In genomic region chr7:148505955-148506354, GRCh38 we compare ENCODE assay signal across 24 cellular contexts.
DNase-seq lines count a peak whose midpoint lies in the region; ATAC-seq, FAIRE-seq and TF ChIP-seq lines count a peak whose summit lies in the region.
"Had no signal": no experiment of that assay in that cellular context is flagged by ENCODE, and none has a peak within 500 bp of the region (broad histone marks: within the 10 kb centered on the region; RNA-seq: fewer than 3 reads in every experiment).

No MANE protein-coding gene starts in this region.

- TF ChIP-seq CTCF in OCI-LY7 (conservative IDR thresholded peaks at IDR 0.05; ENCODE audit: low read length) (no peak), GM12878 (IDR thresholded peaks at IDR 0.05 in 2 of 3, conservative IDR thresholded peaks at IDR 0.05 in 1 of 3; ENCODE audit: control insufficient read depth in 2 of 3, extremely low read depth in 1 of 3, insufficient read depth in 1 of 3, low read depth in 3 of 3, low read length in 3 of 3) (no peak), GM10248 (IDR thresholded peaks at IDR 0.05; ENCODE audit: control extremely low read depth, extremely low read depth, low read depth, missing control alignments) (no peak)

- H3K79me2 ChIP-seq in OCI-LY7 (ENCODE audit: insufficient read depth, low read depth, low read length) (no peaks in the 10 kb centered on the region), GM12878 (ENCODE audit: control insufficient read depth, insufficient read depth, low read length) (no peaks in the 10 kb centered on the region)

- no peaks in the 10 kb centered on the region for H3K36me3 Mint-ChIP-seq in activated T-cell treated with anti-CD3 and anti-CD28 coated beads, Interleukin-2, amount 50 U/mL, for 24 hours (ENCODE audit: low read depth)
- H3K36me3 Mint-ChIP-seq in activated T-cell treated with anti-CD3 and anti-CD28 coated beads, Interleukin-2, amount 50 U/mL, for 72 hours (ENCODE audit: insufficient read depth in 2 of 2) = no peaks in the 10 kb centered on the region
- no peaks in the 10 kb centered on the region for H3K36me3 Mint-ChIP-seq in stimulated activated memory B cell treated with anti-CD40 and anti-IgM and Interleukin-4, amounts not matched to agents 10 μg/mL and 1 μg/mL and 100 μg/mL, for 72 hours
- H3K36me3 Mint-ChIP-seq: CD4-positive, CD25-positive, alpha-beta regulatory T cell had no signal

- BruUV-seq in OCI-LY7 (replicated peaks; lab: Mats Ljungman, UMichigan) (no TSS peak), GM12878 (replicated peaks; lab: Mats Ljungman, UMichigan) (no TSS peak)

- no peak overlapping the region for H3K4me3 ChIP-seq in OCI-LY7 (ENCODE audit: low read depth, low read length, poor library complexity, severe bottlenecking)
- H3K4me3 ChIP-seq in GM12878 = no peak overlapping the region
- H3K4me3 ChIP-seq: BLaER1 had no signal

- H3K9me3 ChIP-seq in OCI-LY7 (ENCODE audit: low read length) (no peaks in the 10 kb centered on the region), GM12878 (replicated peaks; ENCODE audit: control insufficient read depth, insufficient read depth, low read length) (no peaks in the 10 kb centered on the region; the same call in 1 of the 3 replicates)
- H3K9me3 ChIP-seq: BLaER1 had no signal

- FAIRE-seq in GM12878 (lab: Jason Lieb, UNC) = no peak

- H3K27me3 Mint-ChIP-seq in activated T-cell treated with anti-CD3 and anti-CD28 coated beads, Interleukin-2, amount 50 U/mL, for 24 hours = peaks cover 12% of the 10 kb centered on the region
- peaks cover 28% of the 10 kb centered on the region for H3K27me3 Mint-ChIP-seq in activated T-cell treated with anti-CD3 and anti-CD28 coated beads, Interleukin-2, amount 50 U/mL, for 72 hours (ENCODE audit: low read depth)
- no peaks in the 10 kb centered on the region for H3K27me3 Mint-ChIP-seq in stimulated activated memory B cell treated with anti-CD40 and anti-IgM and Interleukin-4, amounts not matched to agents 10 μg/mL and 1 μg/mL and 100 μg/mL, for 72 hours

- no peak for DNase-seq in activated T-cell treated with anti-CD3 and anti-CD28 coated beads, Interleukin-2, amount 50 U/mL, for 24 hours
- no peak for DNase-seq in activated T-cell treated with anti-CD3 and anti-CD28 coated beads, Interleukin-2, amount 50 U/mL, for 72 hours
- DNase-seq in OCI-LY7 (ENCODE audit: low spot score) = no peak
- DNase-seq in GM12878 (ENCODE audit: low read depth, low spot score) = no peak
- no peak for DNase-seq in GM10248 (ENCODE audit: extremely low spot score)
- no peak for DNase-seq in NCI-H446 (lab: John Stamatoyannopoulos, UW)
- no peak for DNase-seq in inferior parietal cortex (ENCODE audit: extremely low spot score)
- DNase-seq: CD4-positive, CD25-positive, alpha-beta regulatory T cell; DMS153; DND-41; KBM-7; MM.1S; NCI-H1417; NCI-H1694; NCI-H2029 treated with DMSO at 0.1 percent for 48 hours; NCI-H2227 treated with DMSO at 0.1 percent for 48 hours; NCI-H510A; NCI-H69; NK-92 treated with Interleukin-12 subunit alpha and Interleukin-12 subunit beta, amount 100 ng/mL, for 24 hours; SHP77 had no signal

- SMC1A ChIA-PET in GM12878 (lab: Charles Lee; ENCODE audit: uncharacterized antibody, unreplicated experiment) = interaction anchor here (0.8 to 5.0 kb wide), 4 partner anchors 14 to 457 kb away, joined by 3 to 17 read pairs (median 6); no protein-coding TSS in a partner anchor

- no peak for TF ChIP-seq POLR2A in GM12878 (IDR thresholded peaks at IDR 0.05; ENCODE audit: low read depth, low read length)

- no peak overlapping the region for H3K9ac ChIP-seq in GM12878 (ENCODE audit: control insufficient read depth, insufficient read depth, low read length)
- H3K9ac ChIP-seq: BLaER1 had no signal

- H3K27ac ChIP-seq in OCI-LY7 (ENCODE audit: low read depth, low read length, poor library complexity, severe bottlenecking) (no peak overlapping the region), GM12878 (ENCODE audit: control insufficient read depth, insufficient read depth) (0 out of 2 replicates have a peak overlapping the region, but pooled peaks have one; percentile 58)
- H3K27ac ChIP-seq: BLaER1, RWPE1 had no signal

- no peaks in the 10 kb centered on the region for H4K20me1 ChIP-seq in OCI-LY7 (ENCODE audit: insufficient read depth, low read length)
- H4K20me1 ChIP-seq in GM12878 (ENCODE audit: control insufficient read depth, insufficient read depth) = no peaks in the 10 kb centered on the region
- H4K20me1 ChIP-seq: BLaER1 had no signal

- RAD21 ChIA-PET in GM12878 (lab: Charles Lee; ENCODE audit: unreplicated experiment) = interaction anchor here (0.8 to 1.1 kb wide), 3 partner anchors 21 to 560 kb away, joined by 3 to 5 read pairs (median 4); partner anchors contain the start of gene CUL1

- peaks cover 9% of the 10 kb centered on the region for H3K4me1 ChIP-seq in OCI-LY7 (ENCODE audit: insufficient read depth, low read length, poor library complexity, severe bottlenecking)
- peaks cover 48% of the 10 kb centered on the region for H3K4me1 ChIP-seq in GM12878 (ENCODE audit: control insufficient read depth, insufficient read depth, low read length)

- no peak for TF ChIP-seq RAD21 in GM12878 (IDR thresholded peaks at IDR 0.05; ENCODE audit: insufficient read depth, low read depth, low read length)

- in situ Hi-C loops in GM12878 (cut with MboI) = loop anchor here (5.0 kb wide), 1 partner anchor 456 kb away; no protein-coding TSS in a partner anchor

- peak overlapping the region; percentile 50 for H3K27ac Mint-ChIP-seq in activated T-cell treated with anti-CD3 and anti-CD28 coated beads, Interleukin-2, amount 50 U/mL, for 24 hours
- H3K27ac Mint-ChIP-seq in activated T-cell treated with anti-CD3 and anti-CD28 coated beads, Interleukin-2, amount 50 U/mL, for 72 hours = no peak overlapping the region
- peak overlapping the region; percentile 71 for H3K27ac Mint-ChIP-seq in stimulated activated memory B cell treated with anti-CD40 and anti-IgM and Interleukin-4, amounts not matched to agents 10 μg/mL and 1 μg/mL and 100 μg/mL, for 72 hours

- ATAC-seq in activated T-cell treated with anti-CD3 and anti-CD28 coated beads, Interleukin-2, amount 50 U/mL, for 72 hours (replicated peaks in 1 of 2) = no peak
- ATAC-seq in GM12878 = no peak
- no peak for ATAC-seq in stimulated activated memory B cell treated with anti-CD40 and anti-IgM and Interleukin-4, amounts not matched to agents 10 μg/mL and 1 μg/mL and 100 μg/mL, for 72 hours
- ATAC-seq: HCT116 had no signal

- H3K4me1 Mint-ChIP-seq in activated T-cell treated with anti-CD3 and anti-CD28 coated beads, Interleukin-2, amount 50 U/mL, for 24 hours (ENCODE audit: low read depth) = peaks cover 41% of the 10 kb centered on the region
- H3K4me1 Mint-ChIP-seq in activated T-cell treated with anti-CD3 and anti-CD28 coated beads, Interleukin-2, amount 50 U/mL, for 72 hours (ENCODE audit: low read depth) = peaks cover 47% of the 10 kb centered on the region
- peaks cover 62% of the 10 kb centered on the region for H3K4me1 Mint-ChIP-seq in stimulated activated memory B cell treated with anti-CD40 and anti-IgM and Interleukin-4, amounts not matched to agents 10 μg/mL and 1 μg/mL and 100 μg/mL, for 72 hours

- no peaks in the 10 kb centered on the region for H3K9me3 Mint-ChIP-seq in activated T-cell treated with anti-CD3 and anti-CD28 coated beads, Interleukin-2, amount 50 U/mL, for 24 hours
- H3K9me3 Mint-ChIP-seq in activated T-cell treated with anti-CD3 and anti-CD28 coated beads, Interleukin-2, amount 50 U/mL, for 72 hours = no peaks in the 10 kb centered on the region
- no peaks in the 10 kb centered on the region for H3K9me3 Mint-ChIP-seq in stimulated activated memory B cell treated with anti-CD40 and anti-IgM and Interleukin-4, amounts not matched to agents 10 μg/mL and 1 μg/mL and 100 μg/mL, for 72 hours
- H3K9me3 Mint-ChIP-seq: CD4-positive, CD25-positive, alpha-beta regulatory T cell had no signal

- POLR2A ChIA-PET in OCI-LY7 (lab: Charles Lee) (no interaction called here), GM12878 (lab: Charles Lee) (no interaction called here), GM10248 (lab: Yijun Ruan, JAX) (interaction anchor here (0.7 kb wide), 1 partner anchor 461 kb away, joined by 3 read pairs; no protein-coding TSS in a partner anchor)

- H3K27me3 ChIP-seq in GM12878 (replicated peaks in 1 of 2; ENCODE audit: control insufficient read depth in 2 of 2, insufficient read depth in 2 of 2, low read length in 1 of 2) = no peaks in the 10 kb centered on the region
- H3K27me3 ChIP-seq: BLaER1 had no signal

- CTCF ChIA-PET in OCI-LY7 (lab: Charles Lee; ENCODE audit: unreplicated experiment) = no interaction called here
- CTCF ChIA-PET in GM12878 (lab: Yijun Ruan, JAX) = interaction anchor here (1.2 to 6.6 kb wide), 5 partner anchors 21 to 478 kb away, joined by 3 to 115 read pairs (median 12); no protein-coding TSS in a partner anchor
- CTCF ChIA-PET in GM10248 (lab: Yijun Ruan, JAX) = interaction anchor here (1.4 to 3.0 kb wide), 5 partner anchors 21 to 458 kb away, joined by 3 to 24 read pairs (median 10); no protein-coding TSS in a partner anchor

- intact Hi-C loops in OCI-LY7 (cut with micrococcal nuclease; ENCODE audit: unreplicated experiment) = loop anchor here (2.0 kb wide), 1 partner anchor 21 kb away; no protein-coding TSS in a partner anchor
- intact Hi-C loops in GM12878 (cut with micrococcal nuclease; ENCODE audit: unreplicated experiment) = loop anchor here (2.0 to 5.0 kb wide), 3 partner anchors 56 to 195 kb away; no protein-coding TSS in a partner anchor

- WGBS in GM12878 (ENCODE audit: insufficient coverage, insufficient replicate concordance, low lambda C conversion rate, missing lambda C conversion rate) = 69% methylated on average over 2 of the region's 2 CpGs

- H3K9me2 ChIP-seq in OCI-LY7 (ENCODE audit: insufficient read depth, low read length) = no peaks in the 10 kb centered on the region

- no peak overlapping the region for H3K4me2 ChIP-seq in OCI-LY7 (ENCODE audit: low read length)
- no peak overlapping the region; the same call in 1 of the 2 replicates for H3K4me2 ChIP-seq in GM12878 (ENCODE audit: control insufficient read depth, insufficient read depth)
- H3K4me2 ChIP-seq: BLaER1 had no signal

- H2AFZ ChIP-seq in OCI-LY7 (ENCODE audit: low read length) = 0 out of 2 replicates have a peak overlapping the region, but pooled peaks have one; percentile 35
- no peak overlapping the region for H2AFZ ChIP-seq in GM12878 (ENCODE audit: control insufficient read depth, low read depth, low read length)

- no peak overlapping the region for H3K4me3 Mint-ChIP-seq in activated T-cell treated with anti-CD3 and anti-CD28 coated beads, Interleukin-2, amount 50 U/mL, for 24 hours
- H3K4me3 Mint-ChIP-seq in activated T-cell treated with anti-CD3 and anti-CD28 coated beads, Interleukin-2, amount 50 U/mL, for 72 hours = no peak overlapping the region
- H3K4me3 Mint-ChIP-seq in stimulated activated memory B cell treated with anti-CD40 and anti-IgM and Interleukin-4, amounts not matched to agents 10 μg/mL and 1 μg/mL and 100 μg/mL, for 72 hours = no peak overlapping the region
- H3K4me3 Mint-ChIP-seq: CD4-positive, CD25-positive, alpha-beta regulatory T cell had no signal

- no peaks in the 10 kb centered on the region for H3K36me3 ChIP-seq in OCI-LY7 (ENCODE audit: insufficient read depth, low read length)
- no peaks in the 10 kb centered on the region for H3K36me3 ChIP-seq in GM12878 (ENCODE audit: control insufficient read depth in 2 of 2, insufficient read depth in 2 of 2, low read length in 1 of 2)
- H3K36me3 ChIP-seq: BLaER1 had no signal

- TF ChIP-seq EP300 in GM12878 (IDR thresholded peaks at IDR 0.05; ENCODE audit: borderline replicate concordance in 1 of 2, control insufficient read depth in 1 of 2, low read depth in 2 of 2, low read length in 2 of 2) = no peak
